ENCODE assay signal across 14 cellular contexts in genomic region chrX:124030520-124030919, GRCh38.
DNase-seq lines count a peak whose midpoint lies in the region; ATAC-seq and TF ChIP-seq lines count a peak whose summit lies in the region.
"Had no signal": no experiment of that assay in that cellular context is flagged by ENCODE, and none has a peak within 500 bp of the region (broad histone marks: within the 10 kb centered on the region; RNA-seq: fewer than 3 reads in every experiment).

No MANE protein-coding gene starts in this region.

- H3K9me3 Mint-ChIP-seq in activated T-cell treated with anti-CD3 and anti-CD28 coated beads, Interleukin-2, amount 50 U/mL, for 4 hours = no peaks in the 10 kb centered on the region
- no peaks in the 10 kb centered on the region for H3K9me3 Mint-ChIP-seq in activated T-cell treated with anti-CD3 and anti-CD28 coated beads, Interleukin-2, amount 50 U/mL, for 72 hours
- H3K9me3 Mint-ChIP-seq: central memory CD8-positive, alpha-beta T cell had no signal

- no peaks in the 10 kb centered on the region for H3K9me3 ChIP-seq in prostate gland
- H3K9me3 ChIP-seq: thyroid gland had no signal

- no peak overlapping the region for H3K27ac ChIP-seq in prostate gland
- H3K27ac ChIP-seq: thyroid gland had no signal

- no peaks in the 10 kb centered on the region for H3K27me3 ChIP-seq in prostate gland (replicated peaks; ENCODE audit: insufficient read depth)
- H3K27me3 ChIP-seq: thyroid gland had no signal

- H3K4me3 Mint-ChIP-seq in activated T-cell treated with anti-CD3 and anti-CD28 coated beads, Interleukin-2, amount 50 U/mL, for 4 hours = no peak overlapping the region
- H3K4me3 Mint-ChIP-seq in activated T-cell treated with anti-CD3 and anti-CD28 coated beads, Interleukin-2, amount 50 U/mL, for 72 hours = no peak overlapping the region
- H3K4me3 Mint-ChIP-seq: central memory CD8-positive, alpha-beta T cell had no signal

- intact Hi-C loops in prostate gland (cut with DNase I) = no loop called here

- TF ChIP-seq CTCF in GM12865 (IDR thresholded peaks at IDR 0.05; ENCODE audit: insufficient read depth, low read depth, low read length, missing control alignments) (no peak), prostate gland (IDR thresholded peaks at IDR 0.05) (no peak)

- peaks cover 2% of the 10 kb centered on the region for H3K36me3 Mint-ChIP-seq in activated T-cell treated with anti-CD3 and anti-CD28 coated beads, Interleukin-2, amount 50 U/mL, for 4 hours (ENCODE audit: insufficient read depth)
- peaks cover 0 to 2% of the 10 kb centered on the region in 2 donors for H3K36me3 Mint-ChIP-seq in activated T-cell treated with anti-CD3 and anti-CD28 coated beads, Interleukin-2, amount 50 U/mL, for 72 hours (ENCODE audit: insufficient read depth in 2 of 2)

- peaks cover 6% of the 10 kb centered on the region for H3K4me1 Mint-ChIP-seq in activated T-cell treated with anti-CD3 and anti-CD28 coated beads, Interleukin-2, amount 50 U/mL, for 4 hours (ENCODE audit: low read depth)
- peaks cover 5% of the 10 kb centered on the region for H3K4me1 Mint-ChIP-seq in activated T-cell treated with anti-CD3 and anti-CD28 coated beads, Interleukin-2, amount 50 U/mL, for 72 hours (ENCODE audit: low read depth)

- WGBS in prostate gland = 70% methylated on average over 1 of the region's 1 CpG

- H3K27ac Mint-ChIP-seq in activated T-cell treated with anti-CD3 and anti-CD28 coated beads, Interleukin-2, amount 50 U/mL, for 72 hours = no peak overlapping the region

- H3K27me3 Mint-ChIP-seq in activated T-cell treated with anti-CD3 and anti-CD28 coated beads, Interleukin-2, amount 50 U/mL, for 4 hours (ENCODE audit: low read depth) = no peaks in the 10 kb centered on the region
- H3K27me3 Mint-ChIP-seq in activated T-cell treated with anti-CD3 and anti-CD28 coated beads, Interleukin-2, amount 50 U/mL, for 72 hours (ENCODE audit: low read depth) = no peaks in the 10 kb centered on the region
- H3K27me3 Mint-ChIP-seq: central memory CD8-positive, alpha-beta T cell had no signal

- peak; percentile 88 for ATAC-seq in GM19324 (IDR thresholded peaks at IDR 0.05; ENCODE audit: low FRiP score, unreplicated experiment)
- ATAC-seq in HG02642 (IDR thresholded peaks at IDR 0.05; ENCODE audit: poor library complexity, unreplicated experiment) = peak; percentile 85
- ATAC-seq in HG03469 (IDR thresholded peaks at IDR 0.05; ENCODE audit: unreplicated experiment) = peak; percentile 95
- no peak for ATAC-seq in activated T-cell treated with anti-CD3 and anti-CD28 coated beads, Interleukin-2, amount 50 U/mL, for 4 hours
- no peak for ATAC-seq in activated T-cell treated with anti-CD3 and anti-CD28 coated beads, Interleukin-2, amount 50 U/mL, for 72 hours (replicated peaks in 1 of 2)

- no peaks in the 10 kb centered on the region for H3K4me1 ChIP-seq in prostate gland (replicated peaks)
- H3K4me1 ChIP-seq: thyroid gland had no signal

- peak; percentile 28 for DNase-seq in GM12865 (ENCODE audit: low read depth)
- DNase-seq in activated T-cell treated with anti-CD3 and anti-CD28 coated beads, Interleukin-2, amount 50 U/mL, for 4 hours = no peak
- DNase-seq in prostate gland (ENCODE audit: low spot score) = no peak
- no peak for DNase-seq in stimulated activated CD4-positive, alpha-beta T cell treated with anti-CD3 and anti-CD28 coated beads, Interleukin-4, amount 100 ng/mL, for 1 hour
- DNase-seq in activated T-cell treated with anti-CD3 and anti-CD28 coated beads, Interleukin-2, amount 50 U/mL, for 72 hours = no peak
- DNase-seq: activated naive CD4-positive, alpha-beta T cell; DMS53; NCI-H1092; NCI-H526 treated with DMSO at 0.1 percent for 48 hours; thyroid gland had no signal

- no peak overlapping the region for H3K4me3 ChIP-seq in GM12865 (ENCODE audit: low read depth, low read length)
- H3K4me3 ChIP-seq in prostate gland = no peak overlapping the region
- H3K4me3 ChIP-seq: thyroid gland had no signal

- no peak for TF ChIP-seq POLR2A in prostate gland (IDR thresholded peaks at IDR 0.05)

- H3K36me3 ChIP-seq in prostate gland = no peaks in the 10 kb centered on the region

Comparison
In these comparisons a context has a peak if more than half of its experiments do, and no peak if none do; other contexts are left out.
1. ATAC-seq: peak in GM19324 (single experiment), HG02642 (single experiment) and HG03469 (single experiment); none in activated T-cell treated with anti-CD3 and anti-CD28 coated beads, Interleukin-2, amount 50 U/mL, for 4 hours (0 of 2) and activated T-cell treated with anti-CD3 and anti-CD28 coated beads, Interleukin-2, amount 50 U/mL, for 72 hours (0 of 2).